In genomic region chr2:163625632-163626031, GRCh38 we compare ENCODE assay signal across 16 cellular contexts.
DNase-seq lines count a peak whose midpoint lies in the region; ATAC-seq and TF ChIP-seq lines count a peak whose summit lies in the region.
"Had no signal": no experiment of that assay in that cellular context is flagged by ENCODE, and none has a peak within 500 bp of the region (broad histone marks: within the 10 kb centered on the region; RNA-seq: fewer than 3 reads in every experiment).

No MANE protein-coding gene starts in this region.

- H3K4me2 ChIP-seq in PC-3 (ENCODE audit: low read length), result peak overlapping the region; percentile 48

- no peaks in the 10 kb centered on the region for H3K9me3 Mint-ChIP-seq in endodermal cell
- H3K9me3 Mint-ChIP-seq in activated CD4-positive, alpha-beta T cell treated with anti-CD3 and anti-CD28 coated beads, Interleukin-2, amount 10 ng/mL, durations not matched to agents 7 days and 5 days, result no peaks in the 10 kb centered on the region

- no peaks in the 10 kb centered on the region for H3K9me2 ChIP-seq in PC-3 (replicated peaks; ENCODE audit: low read length)

- H3K4me3 Mint-ChIP-seq in endodermal cell, result no peak overlapping the region
- no peak overlapping the region for H3K4me3 Mint-ChIP-seq in activated CD4-positive, alpha-beta T cell treated with anti-CD3 and anti-CD28 coated beads, Interleukin-2, amount 10 ng/mL, durations not matched to agents 7 days and 5 days
- H3K4me3 Mint-ChIP-seq: CD14-positive monocyte; CD8-positive, alpha-beta memory T cell had no signal

- no peaks in the 10 kb centered on the region for H3K27me3 Mint-ChIP-seq in endodermal cell (ENCODE audit: insufficient read depth)
- H3K27me3 Mint-ChIP-seq in activated CD4-positive, alpha-beta T cell treated with anti-CD3 and anti-CD28 coated beads, Interleukin-2, amount 10 ng/mL, durations not matched to agents 7 days and 5 days, result no peaks in the 10 kb centered on the region
- H3K27me3 Mint-ChIP-seq: CD8-positive, alpha-beta memory T cell had no signal

- H3K9ac ChIP-seq in PC-3 (ENCODE audit: low read length) (no peak overlapping the region), endodermal cell (ENCODE audit: extremely low read depth, low read length, poor library complexity, severe bottlenecking) (no peak overlapping the region)

- peak overlapping the region; percentile 41 for H3K27ac Mint-ChIP-seq in endodermal cell
- H3K27ac Mint-ChIP-seq in activated CD4-positive, alpha-beta T cell treated with anti-CD3 and anti-CD28 coated beads, Interleukin-2, amount 10 ng/mL, durations not matched to agents 7 days and 5 days, result no peak overlapping the region
- H3K27ac Mint-ChIP-seq: CD14-positive monocyte; CD8-positive, alpha-beta memory T cell had no signal

- no peaks in the 10 kb centered on the region for H3K79me2 ChIP-seq in PC-3 (ENCODE audit: low read length)

- H3F3A ChIP-seq in PC-3 (ENCODE audit: low read length, unreplicated experiment), result no peaks in the 10 kb centered on the region

- H3K9me3 ChIP-seq in PC-3 (ENCODE audit: low read length) (no peaks in the 10 kb centered on the region), endodermal cell (ENCODE audit: control insufficient read depth, low read length) (no peaks in the 10 kb centered on the region)
- H3K9me3 ChIP-seq: A549, Caco-2, HAP-1 had no signal

- ATAC-seq in HG02610 (IDR thresholded peaks at IDR 0.05; ENCODE audit: unreplicated experiment) (peak; percentile 67), PC-3 (no peak)
- ATAC-seq: A549 had no signal

- H3K27ac ChIP-seq in PC-3 (ENCODE audit: low read length), result 0 out of 2 replicates have a peak overlapping the region, but pooled peaks have one; percentile 6
- H3K27ac ChIP-seq in endodermal cell (ENCODE audit: low read depth, low read length), result no peak overlapping the region
- H3K27ac ChIP-seq: A549, HL-60 had no signal

- H3K36me3 Mint-ChIP-seq in endodermal cell (ENCODE audit: low read depth), result no peaks in the 10 kb centered on the region
- H3K36me3 Mint-ChIP-seq in activated CD4-positive, alpha-beta T cell treated with anti-CD3 and anti-CD28 coated beads, Interleukin-2, amount 10 ng/mL, durations not matched to agents 7 days and 5 days (ENCODE audit: low read depth), result no peaks in the 10 kb centered on the region
- H3K36me3 Mint-ChIP-seq: CD14-positive monocyte; CD8-positive, alpha-beta memory T cell had no signal

- peaks cover 9% of the 10 kb centered on the region for H3K4me1 Mint-ChIP-seq in endodermal cell
- H3K4me1 Mint-ChIP-seq in activated CD4-positive, alpha-beta T cell treated with anti-CD3 and anti-CD28 coated beads, Interleukin-2, amount 10 ng/mL, durations not matched to agents 7 days and 5 days, result no peaks in the 10 kb centered on the region
- H3K4me1 Mint-ChIP-seq: CD14-positive monocyte; CD8-positive, alpha-beta memory T cell had no signal

- WGBS in endodermal cell (ENCODE audit: insufficient coverage in 1 of 2, insufficient read length in 1 of 2), 2 experiments, result 100% methylated on average over 1 of the region's 1 CpG; no CpG with 5 or more reads in 1 of the 2 experiments

- no peaks in the 10 kb centered on the region for H3K36me3 ChIP-seq in PC-3 (ENCODE audit: low read depth, low read length)
- H3K36me3 ChIP-seq in endodermal cell (ENCODE audit: control insufficient read depth, insufficient read depth, low read length), result no peaks in the 10 kb centered on the region
- H3K36me3 ChIP-seq: HAP-1 had no signal

- intact Hi-C loops in PC-3 (cut with micrococcal nuclease), result loop anchor here (1.0 kb wide), 1 partner anchor 25 kb away; no protein-coding TSS in a partner anchor

- H2AFZ ChIP-seq in PC-3 (ENCODE audit: low read length), result no peak overlapping the region

- TF ChIP-seq CTCF in PC-3 (conservative IDR thresholded peaks at IDR 0.05; ENCODE audit: low read depth, low read length), result no peak
- no peak for TF ChIP-seq CTCF in endodermal cell (conservative IDR thresholded peaks at IDR 0.05)

- no peak overlapping the region for H3K4me3 ChIP-seq in PC-3 (ENCODE audit: low read length)
- H3K4me3 ChIP-seq in endodermal cell (ENCODE audit: low read length), result no peak overlapping the region
- H3K4me3 ChIP-seq: A549, HAP-1 had no signal

- CTCF ChIA-PET in PC-3 (lab: Charles Lee), result no interaction called here
- CTCF ChIA-PET in activated CD4-positive, alpha-beta T cell treated with anti-CD3 and anti-CD28 coated beads, Interleukin-2, amount 10 ng/mL, durations not matched to agents 7 days and 5 days (lab: Charles Lee), result no interaction called here

- BruUV-seq in PC-3 (replicated peaks; lab: Mats Ljungman, UMichigan), result no TSS peak

- H3K27me3 ChIP-seq in PC-3 (ENCODE audit: low read length) (no peaks in the 10 kb centered on the region), endodermal cell (ENCODE audit: control insufficient read depth, insufficient read depth, low read length, poor library complexity, severe bottlenecking) (no peaks in the 10 kb centered on the region)

- POLR2A ChIA-PET in PC-3 (lab: Charles Lee; ENCODE audit: unreplicated experiment), result no interaction called here
- POLR2A ChIA-PET in activated CD4-positive, alpha-beta T cell treated with anti-CD3 and anti-CD28 coated beads, Interleukin-2, amount 10 ng/mL, durations not matched to agents 7 days and 5 days (lab: Charles Lee), result no interaction called here

- H3K4me1 ChIP-seq in PC-3 (ENCODE audit: insufficient read depth, low read length) (peaks cover 14% of the 10 kb centered on the region), endodermal cell (ENCODE audit: control insufficient read depth, insufficient read depth, low read length) (no peaks in the 10 kb centered on the region)
- H3K4me1 ChIP-seq: HAP-1 had no signal

- no peak for DNase-seq in PC-3
- no peak for DNase-seq in endodermal cell
- no peak for DNase-seq in NCI-H2227 (lab: John Stamatoyannopoulos, UW; ENCODE audit: unreplicated experiment)
- DNase-seq in activated CD4-positive, alpha-beta T cell treated with anti-CD3 and anti-CD28 coated beads, Interleukin-2, amount 10 ng/mL, durations not matched to agents 7 days and 5 days, result no peak
- no peak for DNase-seq in activated CD4-positive, alpha-beta T cell treated with anti-CD3 and anti-CD28 coated beads, Interleukin-2, amount 50 U/mL, for 1 hour
- no peak for DNase-seq in NCI-H510A treated with DMSO at 0.1 percent for 48 hours (lab: John Stamatoyannopoulos, UW)
- DNase-seq: Caco-2; CD8-positive, alpha-beta memory T cell; DND-41; GDM1; GOT3 had no signal

- no peaks in the 10 kb centered on the region for H4K20me1 ChIP-seq in PC-3 (ENCODE audit: low read length)
